ENCODE assay signal across 20 cellular contexts in the genomic region with DNA sequence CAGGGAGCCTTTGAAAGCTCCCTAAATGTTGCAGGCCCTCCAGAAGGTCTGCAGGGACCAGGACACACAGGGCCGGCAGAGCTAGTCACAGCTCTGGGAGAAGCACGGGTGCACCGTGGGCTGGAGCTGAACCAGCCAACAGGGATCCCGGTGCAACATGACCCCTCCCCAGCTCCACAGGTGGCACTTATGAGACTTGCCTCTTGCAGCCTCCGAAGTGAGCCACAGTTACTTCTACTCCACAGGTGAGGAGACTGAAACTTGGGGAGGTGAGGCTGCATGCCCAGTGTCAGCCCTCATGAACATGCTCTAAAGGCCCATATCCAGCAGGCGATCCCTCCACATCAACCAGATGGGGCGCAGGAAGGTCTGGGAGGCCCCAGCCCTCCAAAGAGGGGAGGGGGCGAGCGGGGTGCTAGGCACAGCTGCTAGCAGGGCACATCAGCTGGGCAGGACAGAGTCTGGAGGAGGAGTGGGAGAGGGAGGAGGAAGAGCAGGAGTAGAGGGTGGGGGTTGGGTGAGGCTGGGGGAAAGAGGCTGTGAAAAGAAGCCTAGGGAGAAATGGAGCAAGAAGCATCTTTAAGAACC.
"Had no signal": no experiment of that assay in that cellular context is flagged by ENCODE, and none has a peak within 500 bp of the region (broad histone marks: within the 10 kb centered on the region; RNA-seq: fewer than 3 reads in every experiment).

No MANE protein-coding gene starts in this region.

- H3K27me3 Mint-ChIP-seq: activated CD4-positive, alpha-beta memory T cell treated with anti-CD3 and anti-CD28 coated beads, Interleukin-2, amount 10 ng/mL, durations not matched to agents 7 days and 5 days; activated naive CD4-positive, alpha-beta T cell treated with anti-CD3 and anti-CD28 coated beads, Interleukin-2, amount 10 ng/mL, durations not matched to agents 7 days and 5 days; activated T-cell treated with anti-CD3 and anti-CD28 coated beads, Interleukin-2, amount 50 U/mL, for 24 hours; stimulated activated memory B cell treated with anti-CD40 and anti-IgM and Interleukin-4, amounts not matched to agents 10 μg/mL and 1 μg/mL and 100 μg/mL, for 72 hours; T-cell had no signal

- H3K4me1 ChIP-seq: neural progenitor cell, pancreas, thyroid gland had no signal

- H3K36me3 ChIP-seq: brain microvascular endothelial cell, neural progenitor cell, pancreas had no signal

- H3K9me3 ChIP-seq: pancreas, thyroid gland had no signal

- H3K27ac Mint-ChIP-seq: activated CD4-positive, alpha-beta memory T cell treated with anti-CD3 and anti-CD28 coated beads, Interleukin-2, amount 10 ng/mL, durations not matched to agents 7 days and 5 days; activated naive CD4-positive, alpha-beta T cell treated with anti-CD3 and anti-CD28 coated beads, Interleukin-2, amount 10 ng/mL, durations not matched to agents 7 days and 5 days; mesothelial cell of epicardium; stimulated activated memory B cell treated with anti-CD40 and anti-IgM and Interleukin-4, amounts not matched to agents 10 μg/mL and 1 μg/mL and 100 μg/mL, for 72 hours had no signal

- H2AFZ ChIP-seq: neural progenitor cell had no signal

- H3K4me3 ChIP-seq: lung, neural progenitor cell, pancreas, smooth muscle cell, thyroid gland had no signal

- H3K4me3 Mint-ChIP-seq: activated CD4-positive, alpha-beta memory T cell treated with anti-CD3 and anti-CD28 coated beads, Interleukin-2, amount 10 ng/mL, durations not matched to agents 7 days and 5 days; activated naive CD4-positive, alpha-beta T cell treated with anti-CD3 and anti-CD28 coated beads, Interleukin-2, amount 10 ng/mL, durations not matched to agents 7 days and 5 days; activated T-cell treated with anti-CD3 and anti-CD28 coated beads, Interleukin-2, amount 50 U/mL, for 24 hours; mesothelial cell of epicardium; neural progenitor cell; stimulated activated memory B cell treated with anti-CD40 and anti-IgM and Interleukin-4, amounts not matched to agents 10 μg/mL and 1 μg/mL and 100 μg/mL, for 72 hours; T-cell had no signal

- ATAC-seq: left lobe of liver; pancreas; sciatic nerve; stimulated activated memory B cell treated with anti-CD40 and anti-IgM and Interleukin-4, amounts not matched to agents 10 μg/mL and 1 μg/mL and 100 μg/mL, for 72 hours; T-cell had no signal

- H3K4me2 ChIP-seq: neural progenitor cell, smooth muscle cell had no signal

- H3K9me3 Mint-ChIP-seq: activated CD4-positive, alpha-beta memory T cell treated with anti-CD3 and anti-CD28 coated beads, Interleukin-2, amount 10 ng/mL, durations not matched to agents 7 days and 5 days; activated naive CD4-positive, alpha-beta T cell treated with anti-CD3 and anti-CD28 coated beads, Interleukin-2, amount 10 ng/mL, durations not matched to agents 7 days and 5 days; activated T-cell treated with anti-CD3 and anti-CD28 coated beads, Interleukin-2, amount 50 U/mL, for 24 hours; mesothelial cell of epicardium; neural progenitor cell; stimulated activated memory B cell treated with anti-CD40 and anti-IgM and Interleukin-4, amounts not matched to agents 10 μg/mL and 1 μg/mL and 100 μg/mL, for 72 hours; T-cell had no signal

- H3K36me3 Mint-ChIP-seq: neural progenitor cell had no signal

- H3K27me3 ChIP-seq: brain microvascular endothelial cell, neural progenitor cell, pancreas, thyroid gland had no signal

- H3K27ac ChIP-seq: brain microvascular endothelial cell, neural progenitor cell, pancreas, thyroid gland had no signal

- DNase-seq: activated CD4-positive, alpha-beta memory T cell treated with anti-CD3 and anti-CD28 coated beads, Interleukin-2, amount 10 ng/mL, durations not matched to agents 7 days and 5 days; activated CD4-positive, alpha-beta T cell treated with anti-CD3 and anti-CD28 coated beads for 48 hours; activated CD4-positive, CD25-positive, alpha-beta regulatory T cell; activated naive CD4-positive, alpha-beta T cell treated with anti-CD3 and anti-CD28 coated beads, Interleukin-2, amount 10 ng/mL, durations not matched to agents 7 days and 5 days; activated T-cell treated with anti-CD3 and anti-CD28 coated beads, Interleukin-2, amount 50 U/mL, for 24 hours; aorta; brain microvascular endothelial cell; cortex of kidney; head of caudate nucleus; stimulated activated CD4-positive, alpha-beta T cell treated with anti-CD3 and anti-CD28 coated beads, Interleukin-4, amount 100 ng/mL, for 24 hours; T-cell; thyroid gland had no signal

- H3K9ac ChIP-seq: neural progenitor cell had no signal
